In genomic region chr6:113560908-113561307, GRCh38 we compare ENCODE assay signal across 15 cellular contexts.
DNase-seq lines count a peak whose midpoint lies in the region; ATAC-seq and TF ChIP-seq lines count a peak whose summit lies in the region.
"Had no signal": no experiment of that assay in that cellular context is flagged by ENCODE, and none has a peak within 500 bp of the region (broad histone marks: within the 10 kb centered on the region; RNA-seq: fewer than 3 reads in every experiment).

No MANE protein-coding gene starts in this region.

- no peaks in the 10 kb centered on the region for H3K9me2 ChIP-seq in SK-N-SH

- H3K36me3 ChIP-seq in SK-N-SH (replicated peaks in 1 of 2; ENCODE audit: control insufficient read depth in 1 of 2, insufficient read depth in 2 of 2, low read length in 1 of 2), result no peaks in the 10 kb centered on the region
- H3K36me3 ChIP-seq in fibroblast of lung (ENCODE audit: control insufficient read depth, insufficient read depth, low read length), result no peaks in the 10 kb centered on the region
- H3K36me3 ChIP-seq in vagina, result no peaks in the 10 kb centered on the region
- H3K36me3 ChIP-seq: adrenal gland had no signal

- no peak overlapping the region for H3K27ac Mint-ChIP-seq in stimulated activated naive B cell treated with anti-CD40 and anti-IgM and Interleukin-4, amounts not matched to agents 10 μg/mL and 1 μg/mL and 100 μg/mL, for 72 hours
- H3K27ac Mint-ChIP-seq: endodermal cell had no signal

- intact Hi-C loops in vagina (cut with DNase I), result no loop called here

- H4K20me1 ChIP-seq in SK-N-SH (ENCODE audit: insufficient read depth) (no peaks in the 10 kb centered on the region), fibroblast of lung (ENCODE audit: control insufficient read depth, extremely low read depth, insufficient read depth, low read length) (no peaks in the 10 kb centered on the region)

- H3K27me3 ChIP-seq in SK-N-SH (ENCODE audit: insufficient read depth) (no peaks in the 10 kb centered on the region), fibroblast of lung (ENCODE audit: control insufficient read depth, insufficient read depth, low read length) (no peaks in the 10 kb centered on the region), vagina (no peaks in the 10 kb centered on the region)
- H3K27me3 ChIP-seq: adrenal gland had no signal

- peak overlapping the region; percentile 8; the same call in 1 of the 2 replicates for H3K4me2 ChIP-seq in SK-N-SH
- no peak overlapping the region for H3K4me2 ChIP-seq in fibroblast of lung (ENCODE audit: extremely low read depth, insufficient read depth, low read length)

- peaks cover 17 to 30% of the 10 kb centered on the region in 2 donors for H3K4me1 Mint-ChIP-seq in stimulated activated naive B cell treated with anti-CD40 and anti-IgM and Interleukin-4, amounts not matched to agents 10 μg/mL and 1 μg/mL and 100 μg/mL, for 72 hours

- DNase-seq in HCEC 1CT (peak; percentile 74), SK-N-SH (no peak), fibroblast of lung (ENCODE audit: low read depth in 2 of 2) (peak; percentile 36 to 94), vagina (ENCODE audit: extremely low spot score in 2 of 2) (no peak)
- DNase-seq in stimulated activated naive B cell treated with anti-CD40 and anti-IgM and Interleukin-4, amounts not matched to agents 10 μg/mL and 1 μg/mL and 100 μg/mL, for 72 hours, result no peak
- DNase-seq: activated CD4-positive, CD25-positive, alpha-beta regulatory T cell treated with anti-CD3 and anti-CD28 coated beads, Interleukin-2, amount 50 U/mL, for 72 hours; activated T-cell treated with anti-CD3 and anti-CD28 coated beads, Interleukin-2, amount 50 U/mL, for 1 hour; adrenal gland; endodermal cell; NCI-H1417 treated with DMSO at 0.1 percent for 48 hours; NCI-H526 treated with DMSO at 0.1 percent for 48 hours; retina; SHP77 treated with DMSO at 0.1 percent for 48 hours had no signal

- peak overlapping the region; percentile 39; the same call in 1 of the 2 replicates for H3K9ac ChIP-seq in SK-N-SH
- H3K9ac ChIP-seq in fibroblast of lung (ENCODE audit: insufficient read depth, low read length), result no peak overlapping the region

- ATAC-seq in stimulated activated naive B cell treated with anti-CD40 and anti-IgM and Interleukin-4, amounts not matched to agents 10 μg/mL and 1 μg/mL and 100 μg/mL, for 72 hours (replicated peaks), result peak; percentile 29 to 30
- no peak for ATAC-seq in HG03439 (IDR thresholded peaks at IDR 0.05; ENCODE audit: unreplicated experiment)
- ATAC-seq in GM21786 (IDR thresholded peaks at IDR 0.05; ENCODE audit: unreplicated experiment), result no peak

- peak in 1 of 2 experiments; percentile 89; a peak in 1 of 4 replicates for TF ChIP-seq EP300 in SK-N-SH (IDR thresholded peaks at IDR 0.05; ENCODE audit: borderline replicate concordance in 1 of 2, low read depth in 1 of 2, low read length in 1 of 2)

- peaks cover 0 to 2% of the 10 kb centered on the region in 2 donors for H3K27me3 Mint-ChIP-seq in stimulated activated naive B cell treated with anti-CD40 and anti-IgM and Interleukin-4, amounts not matched to agents 10 μg/mL and 1 μg/mL and 100 μg/mL, for 72 hours

- no peak for TF ChIP-seq RAD21 in SK-N-SH (IDR thresholded peaks at IDR 0.05; ENCODE audit: low read length)

- POLR2A ChIA-PET in SK-N-SH (lab: Yijun Ruan, JAX), result no interaction called here

- H3K9me3 ChIP-seq in SK-N-SH, result no peaks in the 10 kb centered on the region
- H3K9me3 ChIP-seq in fibroblast of lung (ENCODE audit: control insufficient read depth, insufficient read depth, low read depth, low read length), result no peaks in the 10 kb centered on the region
- no peaks in the 10 kb centered on the region for H3K9me3 ChIP-seq in vagina
- H3K9me3 ChIP-seq: adrenal gland had no signal

- no peak overlapping the region for H3K4me3 Mint-ChIP-seq in stimulated activated naive B cell treated with anti-CD40 and anti-IgM and Interleukin-4, amounts not matched to agents 10 μg/mL and 1 μg/mL and 100 μg/mL, for 72 hours
- H3K4me3 Mint-ChIP-seq: endodermal cell had no signal

- TF ChIP-seq CTCF in SK-N-SH (IDR thresholded peaks at IDR 0.05) (no peak), fibroblast of lung (conservative IDR thresholded peaks at IDR 0.05 in 1 of 2, IDR thresholded peaks at IDR 0.05 in 1 of 2; ENCODE audit: low read depth in 1 of 2, low read length in 2 of 2) (no peak), vagina (IDR thresholded peaks at IDR 0.05) (no peak)

- no peaks in the 10 kb centered on the region for H3K9me3 Mint-ChIP-seq in stimulated activated naive B cell treated with anti-CD40 and anti-IgM and Interleukin-4, amounts not matched to agents 10 μg/mL and 1 μg/mL and 100 μg/mL, for 72 hours
- H3K9me3 Mint-ChIP-seq: endodermal cell had no signal

- H3K4me1 ChIP-seq in SK-N-SH (ENCODE audit: control insufficient read depth in 1 of 2, insufficient read depth in 2 of 2, low read depth in 1 of 2, low read length in 1 of 2), result peaks cover 15 to 27% of the 10 kb centered on the region in 2 experiments; a peak in 3 of 4 replicates
- H3K4me1 ChIP-seq in fibroblast of lung (ENCODE audit: control insufficient read depth, extremely low read depth, insufficient read depth, low read length), result peaks cover 12% of the 10 kb centered on the region
- peaks cover 5% of the 10 kb centered on the region for H3K4me1 ChIP-seq in vagina

- H3K79me2 ChIP-seq in SK-N-SH (ENCODE audit: insufficient read depth), result no peaks in the 10 kb centered on the region
- H3K79me2 ChIP-seq in fibroblast of lung (ENCODE audit: control insufficient read depth, insufficient read depth, low read length), result no peaks in the 10 kb centered on the region

- no peak for TF ChIP-seq POLR2A in vagina (IDR thresholded peaks at IDR 0.05)

- H3K27ac ChIP-seq in SK-N-SH (ENCODE audit: low read depth in 2 of 2, low read length in 1 of 2) (peak overlapping the region; percentile 89 to 94; a peak in 3 of 4 replicates), fibroblast of lung (ENCODE audit: insufficient read depth, low read length) (no peak overlapping the region), vagina (no peak overlapping the region)
- H3K27ac ChIP-seq: adrenal gland had no signal

- peaks cover 44% of the 10 kb centered on the region for H3F3A ChIP-seq in SK-N-SH (replicated peaks; ENCODE audit: insufficient read depth)

- CTCF ChIA-PET in SK-N-SH (lab: Yijun Ruan, JAX), result no interaction called here

- H3K4me3 ChIP-seq in SK-N-SH (ENCODE audit: low read depth in 2 of 2, low read length in 1 of 2), result no peak overlapping the region
- no peak overlapping the region for H3K4me3 ChIP-seq in fibroblast of lung (replicated peaks in 1 of 4; ENCODE audit: control extremely low read depth in 1 of 4, insufficient read depth in 1 of 4, low read depth in 3 of 4, low read length in 4 of 4)
- H3K4me3 ChIP-seq in vagina, result no peak overlapping the region
- H3K4me3 ChIP-seq: adrenal gland had no signal

- H2AFZ ChIP-seq in SK-N-SH (ENCODE audit: low read depth) (peak overlapping the region; percentile 23; the same call in 1 of the 2 replicates), fibroblast of lung (ENCODE audit: low read length) (no peak overlapping the region)

- no peaks in the 10 kb centered on the region for H3K36me3 Mint-ChIP-seq in stimulated activated naive B cell treated with anti-CD40 and anti-IgM and Interleukin-4, amounts not matched to agents 10 μg/mL and 1 μg/mL and 100 μg/mL, for 72 hours

TF ChIP-seq in SK-N-SH, 30 proteins besides CTCF, POLR2A, EP300 and RAD21 (continues in another document):
- TF ChIP-seq ZBTB33 (IDR thresholded peaks at IDR 0.05; ENCODE audit: borderline replicate concordance, low read depth) (0 out of 2 replicates have a peak, but pooled peaks have one; percentile 31), NFIC (IDR thresholded peaks at IDR 0.05; ENCODE audit: borderline replicate concordance) (peak; percentile 66; the same call in 1 of the 2 replicates), TEAD4 (IDR thresholded peaks at IDR 0.05; ENCODE audit: borderline replicate concordance, insufficient read depth) (peak; percentile 79; the same call in 1 of the 2 replicates), MEF2A (IDR thresholded peaks at IDR 0.05; ENCODE audit: borderline replicate concordance, low read depth) (peak; percentile 59; the same call in 1 of the 2 replicates), FOSL2 (IDR thresholded peaks at IDR 0.05; ENCODE audit: borderline replicate concordance, low read depth) (peak; percentile 85), SMC3 (IDR thresholded peaks at IDR 0.05; ENCODE audit: low read depth, low read length) (no peak)

Comparison
In these comparisons a context has a peak if more than half of its experiments do, and no peak if none do; other contexts are left out.
1. DNase-seq: peak in HCEC 1CT (single experiment) and fibroblast of lung (2 of 2); none in SK-N-SH (single experiment), stimulated activated naive B cell treated with anti-CD40 and anti-IgM and Interleukin-4, amounts not matched to agents 10 μg/mL and 1 μg/mL and 100 μg/mL, for 72 hours (single experiment) and vagina (0 of 2).
2. H3K27ac ChIP-seq: peak in SK-N-SH (2 of 2); none in fibroblast of lung (single experiment) and vagina (single experiment).
3. ATAC-seq: peak in stimulated activated naive B cell treated with anti-CD40 and anti-IgM and Interleukin-4, amounts not matched to agents 10 μg/mL and 1 μg/mL and 100 μg/mL, for 72 hours (2 of 2); none in HG03439 (single experiment) and GM21786 (single experiment).